7 cellular contexts compared by ENCODE assay signal in the genomic region with DNA sequence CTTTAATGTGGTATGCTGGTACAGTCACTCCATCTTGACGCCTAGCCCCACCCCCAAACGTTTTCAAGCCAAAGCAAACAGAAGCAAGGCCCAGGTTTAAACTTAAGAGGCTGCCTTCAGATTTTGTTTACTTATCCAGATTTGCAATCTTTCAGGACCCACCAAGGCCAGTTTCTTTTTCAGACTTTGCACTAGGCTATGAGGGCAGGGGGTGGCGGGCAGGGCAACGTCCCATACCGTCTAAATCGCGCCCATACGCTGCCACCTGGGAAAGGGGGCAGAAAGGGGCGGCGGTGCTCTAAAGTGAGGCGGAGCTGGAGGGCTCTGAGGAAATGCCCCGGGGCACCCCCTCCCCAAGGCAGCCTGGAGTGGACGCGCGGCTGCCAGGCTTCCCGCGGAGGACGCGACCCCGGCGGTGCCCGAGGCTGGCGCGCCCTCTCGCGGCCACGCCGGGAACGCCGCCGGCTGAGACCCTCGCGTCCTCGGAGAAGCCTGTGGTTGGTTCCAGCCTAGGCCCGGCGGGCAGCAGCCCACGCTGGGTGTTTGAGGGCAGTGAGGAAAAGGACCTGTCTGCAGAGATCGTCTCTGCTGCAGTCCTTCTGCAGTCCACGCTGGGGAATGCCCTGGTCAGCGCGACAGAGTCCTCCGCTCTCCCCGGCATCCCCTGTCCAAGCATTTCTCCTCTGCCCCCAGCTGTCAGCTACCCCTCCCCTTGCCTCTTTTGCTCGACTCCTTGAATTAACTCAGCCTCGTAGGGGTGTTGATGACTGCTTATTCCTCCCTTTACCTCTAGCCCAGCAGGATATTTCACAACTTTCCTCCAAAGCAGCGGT.
A peak's percentile ranks its signal among the peaks of the same experiment; 100 is the strongest.
DNase-seq lines count a peak whose midpoint lies in the region; ATAC-seq and TF ChIP-seq lines count a peak whose summit lies in the region.

No MANE protein-coding gene starts in this region.

- peak; percentile 52 for ATAC-seq in memory B cell (ENCODE audit: low read depth)
- ATAC-seq in GM18505 (IDR thresholded peaks at IDR 0.05; ENCODE audit: unreplicated experiment): no peak

- DNase-seq in GM13976 (ENCODE audit: low spot score) (peak; percentile 84), NCI-H1048 (lab: John Stamatoyannopoulos, UW) (peak; percentile 30), dorsolateral prefrontal cortex (peak in 3 of 10 donors; percentile 50 to 81 (median 56)), memory B cell (ENCODE audit: low spot score in 2 of 2) (peak; percentile 44 to 71)
- DNase-seq in activated CD4-positive, alpha-beta T cell treated with anti-CD3 and anti-CD28 coated beads for 4 hours: peak; percentile 37 to 45
- DNase-seq in stimulated activated CD8-positive, alpha-beta memory T cell treated with anti-CD3 and anti-CD28 coated beads, Interleukin-15, amount 100 ng/mL, for 48 hours (ENCODE audit: low read depth in 2 of 2): peak; percentile 41 to 42

- intact Hi-C loops in dorsolateral prefrontal cortex (cut with DNase I): loop anchor here (5.0 kb wide), 3 partner anchors 340 to 485 kb away; no protein-coding TSS in a partner anchor

- H3K4me3 Mint-ChIP-seq in memory B cell: peak overlapping the region; percentile 82

- in situ Hi-C loops in GM13976 (cut with MboI; ENCODE audit: low sequenced_read_pairs, unreplicated experiment): no loop called here

- peak; percentile 92 for TF ChIP-seq CTCF in GM13976 (IDR thresholded peaks at IDR 0.05; ENCODE audit: borderline replicate concordance, control extremely low read depth, extremely low read depth, insufficient read depth, missing control alignments)
- peak; percentile 68 to 99 (median 94) for TF ChIP-seq CTCF in dorsolateral prefrontal cortex (IDR thresholded peaks at IDR 0.05 in 54 of 56, conservative IDR thresholded peaks at IDR 0.05 in 2 of 56; ENCODE audit: low read depth in 1 of 56, partially characterized antibody in 56 of 56)

- no peak for TF ChIP-seq POLR2A in GM18505 (IDR thresholded peaks at IDR 0.05; ENCODE audit: borderline replicate concordance, extremely low read depth, insufficient read depth, insufficient read length)

- peaks cover 16% of the 10 kb centered on the region for H3K27me3 Mint-ChIP-seq in memory B cell

- no peaks in the 10 kb centered on the region for H3K36me3 Mint-ChIP-seq in memory B cell

- no peak overlapping the region for H3K27ac ChIP-seq in dorsolateral prefrontal cortex

- peak overlapping the region; percentile 26 to 69 (median 50) for H3K4me3 ChIP-seq in dorsolateral prefrontal cortex

- H3K9me3 Mint-ChIP-seq in memory B cell: no peaks in the 10 kb centered on the region

- H3K27ac Mint-ChIP-seq in memory B cell: no peak overlapping the region

- peaks cover 5% of the 10 kb centered on the region for H3K4me1 Mint-ChIP-seq in memory B cell

- no peaks in the 10 kb centered on the region for H3K27me3 ChIP-seq in dorsolateral prefrontal cortex
